Comparison of ENCODE assay signal across 20 cellular contexts in genomic region chr11:82462588-82462987, GRCh38.
"Had no signal": no experiment of that assay in that cellular context is flagged by ENCODE, and none has a peak within 500 bp of the region (broad histone marks: within the 10 kb centered on the region; RNA-seq: fewer than 3 reads in every experiment).

No MANE protein-coding gene starts in this region.

- H3K36me3 ChIP-seq: lower lobe of right lung, ovary, sigmoid colon, thoracic aorta, upper lobe of right lung had no signal

- DNase-seq: activated CD4-positive, alpha-beta T cell treated with anti-CD3 and anti-CD28 coated beads, Interleukin-2, amount 50 U/mL, for 48 hours; activated naive CD4-positive, alpha-beta T cell treated with Interleukin-2 at 50 U/mL for 16 hours; activated naive CD8-positive, alpha-beta T cell treated with anti-CD3 and anti-CD28 coated beads, Interleukin-2, amount 50 U/mL, for 24 hours; aorta; cerebellar nuclear complex; effector memory CD4-positive, alpha-beta T cell; foreskin melanocyte; head of caudate nucleus; immature natural killer cell; lower lobe of right lung; midbrain; naive B cell; ovary; sigmoid colon; stimulated activated CD4-positive, alpha-beta T cell treated with anti-CD3 and anti-CD28 coated beads, Interleukin-2, amount 100 ng/mL, for 24 hours; T1000; upper lobe of right lung had no signal

- H3K27me3 ChIP-seq: ovary, sigmoid colon, upper lobe of right lung had no signal

- H3K27ac ChIP-seq: lower lobe of right lung, ovary, sigmoid colon, thoracic aorta, upper lobe of right lung, VCaP had no signal

- H3K4me3 ChIP-seq: lower lobe of right lung, ovary, sigmoid colon, thoracic aorta, upper lobe of right lung had no signal

- ATAC-seq: activated naive CD8-positive, alpha-beta T cell treated with anti-CD3 and anti-CD28 coated beads, Interleukin-2, amount 50 U/mL, for 24 hours; activated T-helper 17 cell treated with anti-CD3 and anti-CD28 coated beads, Interleukin-2, amount 50 U/mL, for 72 hours; lower lobe of right lung; upper lobe of right lung had no signal

- H3K9me3 ChIP-seq: lower lobe of right lung, ovary, sigmoid colon, thoracic aorta, upper lobe of right lung had no signal

- H3K4me1 ChIP-seq: lower lobe of right lung, sigmoid colon, upper lobe of right lung had no signal
